Comparison of ENCODE assay signal across 8 cellular contexts in genomic region chr4:54539500-54540029, GRCh38.
A peak's percentile ranks its signal among the peaks of the same experiment; 100 is the strongest.
DNase-seq lines count a peak whose midpoint lies in the region; ATAC-seq and TF ChIP-seq lines count a peak whose summit lies in the region.

No MANE protein-coding gene starts in this region.

- H3K4me3 ChIP-seq in RWPE2 (ENCODE audit: severe bottlenecking) (peak overlapping the region; percentile 9), esophagus muscularis mucosa (peak overlapping the region; percentile 44 to 60 (median 48)), upper lobe of right lung (peak overlapping the region; percentile 51)

- intact Hi-C loops in esophagus muscularis mucosa (cut with DNase I) = no loop called here
- intact Hi-C loops in upper lobe of right lung (cut with DNase I) = no loop called here

- no peaks in the 10 kb centered on the region for H3K9me3 ChIP-seq in RWPE2 (ENCODE audit: severe bottlenecking)
- no peaks in the 10 kb centered on the region for H3K9me3 ChIP-seq in esophagus muscularis mucosa
- no peaks in the 10 kb centered on the region for H3K9me3 ChIP-seq in upper lobe of right lung

- TF ChIP-seq POLR2A in esophagus muscularis mucosa (IDR thresholded peaks at IDR 0.05; ENCODE audit: low read depth) = no peak

- WGBS in esophagus muscularis mucosa = 21% methylated on average over 22 of the region's 26 CpGs

- H3K36me3 ChIP-seq in RWPE2 (ENCODE audit: low read depth) = no peaks in the 10 kb centered on the region
- H3K36me3 ChIP-seq in esophagus muscularis mucosa = no peaks in the 10 kb centered on the region
- H3K36me3 ChIP-seq in upper lobe of right lung = no peaks in the 10 kb centered on the region

- peak; percentile 46 for ATAC-seq in HG02798 (IDR thresholded peaks at IDR 0.05; ENCODE audit: poor library complexity, unreplicated experiment)
- ATAC-seq in RWPE2 (ENCODE audit: low read depth) = peak; percentile 81
- ATAC-seq in upper lobe of right lung = peak; percentile 90
- no peak for ATAC-seq in HG03439 (IDR thresholded peaks at IDR 0.05; ENCODE audit: unreplicated experiment)
- ATAC-seq in GM21367 (IDR thresholded peaks at IDR 0.05; ENCODE audit: unreplicated experiment) = no peak

- no peaks in the 10 kb centered on the region for H3K4me1 ChIP-seq in RWPE2 (ENCODE audit: insufficient read depth, poor library complexity, severe bottlenecking)
- peaks cover 3 to 10% (median 10%) of the 10 kb centered on the region in 4 donors for H3K4me1 ChIP-seq in esophagus muscularis mucosa
- H3K4me1 ChIP-seq in upper lobe of right lung = peaks cover 7% of the 10 kb centered on the region

- peak; percentile 56 for DNase-seq in Ammon's horn (ENCODE audit: low spot score)
- no peak for DNase-seq in RWPE2 (ENCODE audit: low spot score)
- no peak for DNase-seq in esophagus muscularis mucosa (ENCODE audit: extremely low spot score)
- peak; percentile 43 for DNase-seq in mucosa of gallbladder (ENCODE audit: low spot score)
- DNase-seq in upper lobe of right lung = peak; percentile 75

- H3K27ac ChIP-seq in RWPE2 (ENCODE audit: poor library complexity, severe bottlenecking) (no peak overlapping the region), esophagus muscularis mucosa (replicated peaks in 1 of 4) (no peak overlapping the region), upper lobe of right lung (no peak overlapping the region)

- H3K27me3 ChIP-seq in RWPE2 (ENCODE audit: insufficient read depth, poor library complexity, severe bottlenecking) (no peaks in the 10 kb centered on the region), esophagus muscularis mucosa (peaks cover 0 to 1% (median 0%) of the 10 kb centered on the region in 4 donors), upper lobe of right lung (no peaks in the 10 kb centered on the region)

- no peak for TF ChIP-seq EP300 in esophagus muscularis mucosa (IDR thresholded peaks at IDR 0.05)

- TF ChIP-seq CTCF in RWPE2 (IDR thresholded peaks at IDR 0.05; ENCODE audit: poor library complexity, severe bottlenecking) (no peak), esophagus muscularis mucosa (IDR thresholded peaks at IDR 0.05) (no peak), upper lobe of right lung (IDR thresholded peaks at IDR 0.05) (peak; percentile 12)

Comparison
In these comparisons a context has a peak if more than half of its experiments do, and no peak if none do; other contexts are left out.
1. DNase-seq: peak in Ammon's horn (single experiment), mucosa of gallbladder (single experiment) and upper lobe of right lung (single experiment); none in RWPE2 (single experiment) and esophagus muscularis mucosa (single experiment).
2. ATAC-seq: peak in HG02798 (single experiment), RWPE2 (single experiment) and upper lobe of right lung (single experiment); none in HG03439 (single experiment) and GM21367 (single experiment).
3. Peak in every context shown above with its lines, with median percentiles within 50 percentile points of each other: H3K4me3 ChIP-seq.